20 cellular contexts compared by ENCODE assay signal in genomic region chr5:96300986-96301385, GRCh38.
"Had no signal": no experiment of that assay in that cellular context is flagged by ENCODE, and none has a peak within 500 bp of the region (broad histone marks: within the 10 kb centered on the region; RNA-seq: fewer than 3 reads in every experiment).

No MANE protein-coding gene starts in this region.

- H3K9ac ChIP-seq: neural progenitor cell had no signal

- H3K4me3 ChIP-seq: esophagus squamous epithelium, neural progenitor cell, psoas muscle, skin epidermis, tibial artery had no signal

- H2AFZ ChIP-seq: neural progenitor cell had no signal

- H3K36me3 Mint-ChIP-seq: activated naive CD8-positive, alpha-beta T cell; immature natural killer cell had no signal

- H3K4me2 ChIP-seq: neural progenitor cell had no signal

- FAIRE-seq: bronchial epithelial cell, urothelium cell line had no signal

- H3K4me1 Mint-ChIP-seq: immature natural killer cell, neural progenitor cell had no signal

- H3K27me3 ChIP-seq: esophagus squamous epithelium, neural progenitor cell, tibial artery had no signal

- H3K4me1 ChIP-seq: esophagus squamous epithelium, neural progenitor cell, psoas muscle had no signal

- H3K27ac ChIP-seq: esophagus squamous epithelium, neural progenitor cell, psoas muscle, skin epidermis, tibial artery, WERI-Rb-1 had no signal

- ATAC-seq: activated T-cell treated with anti-CD3 and anti-CD28 coated beads, Interleukin-2, amount 50 U/mL, for 72 hours; left ventricle myocardium superior; psoas muscle; right cardiac atrium; stimulated activated naive CD8-positive, alpha-beta T cell treated with anti-CD3 and anti-CD28 coated beads, Interleukin-15, Interleukin-2, amounts not matched to agents 100 U/mL and 50 U/mL, for 24 hours had no signal

- H3K36me3 ChIP-seq: esophagus squamous epithelium, neural progenitor cell, tibial artery, WERI-Rb-1 had no signal

- H3K27ac Mint-ChIP-seq: activated naive CD8-positive, alpha-beta T cell; activated T-cell treated with anti-CD3 and anti-CD28 coated beads, Interleukin-2, amount 50 U/mL, for 72 hours; immature natural killer cell; neural progenitor cell had no signal

- DNase-seq: activated CD4-positive, alpha-beta T cell treated with anti-CD3 and anti-CD28 coated beads for 1 hour; activated gamma-delta T cell; activated T-cell treated with anti-CD3 and anti-CD28 coated beads, Interleukin-2, amount 50 U/mL, for 72 hours; cerebellar nuclear complex; cortex of kidney; effector memory CD4-positive, alpha-beta T cell; esophagus squamous epithelium; immature natural killer cell; left ventricle myocardium superior; psoas muscle; right cardiac atrium; stimulated activated naive CD8-positive, alpha-beta T cell treated with anti-CD3 and anti-CD28 coated beads, Interleukin-15, Interleukin-2, amounts not matched to agents 100 U/mL and 50 U/mL, for 24 hours; substantia nigra; tibial artery; WERI-Rb-1 had no signal

- H3K4me3 Mint-ChIP-seq: activated naive CD8-positive, alpha-beta T cell; activated T-cell treated with anti-CD3 and anti-CD28 coated beads, Interleukin-2, amount 50 U/mL, for 72 hours; immature natural killer cell; neural progenitor cell had no signal
